Comparison of ENCODE assay signal across 8 cellular contexts in genomic region chr5:52743970-52744369, GRCh38. TPM values are rescaled to one million over a fixed set of nuclear protein-coding genes. Genes with fewer than 3 reads are reported as not detected.
DNase-seq lines count a peak whose midpoint lies in the region; ATAC-seq and TF ChIP-seq lines count a peak whose summit lies in the region.

No MANE protein-coding gene starts in this region.

- peak overlapping the region; percentile 15 for H3K4me3 Mint-ChIP-seq in activated CD8-positive, alpha-beta T cell treated with anti-CD3 and anti-CD28 coated beads, Interleukin-2, amount 10 ng/mL, durations not matched to agents 7 days and 5 days

- H3K4me1 Mint-ChIP-seq in activated CD8-positive, alpha-beta T cell treated with anti-CD3 and anti-CD28 coated beads, Interleukin-2, amount 10 ng/mL, durations not matched to agents 7 days and 5 days (ENCODE audit: low read depth), result peaks cover 74% of the 10 kb centered on the region

- no peaks in the 10 kb centered on the region for H3K36me3 ChIP-seq in lung (ENCODE audit: control insufficient read depth in 2 of 2, insufficient read depth in 2 of 2, low read length in 2 of 2)

- ATAC-seq in HG02798 (IDR thresholded peaks at IDR 0.05; ENCODE audit: poor library complexity, unreplicated experiment), result peak; percentile 50
- peak; percentile 96 for ATAC-seq in activated CD8-positive, alpha-beta T cell treated with anti-CD3 and anti-CD28 coated beads, Interleukin-2, amount 10 ng/mL, durations not matched to agents 7 days and 5 days
- peak; percentile 43 for ATAC-seq in lung (ENCODE audit: insufficient read depth, low FRiP score)
- no peak for ATAC-seq in esophagus mucosa
- ATAC-seq in HG02642 (IDR thresholded peaks at IDR 0.05; ENCODE audit: poor library complexity, unreplicated experiment), result no peak

- no peak for TF ChIP-seq CTCF in lung (IDR thresholded peaks at IDR 0.05; ENCODE audit: control extremely low read depth, extremely low read depth)

- 30 to 33% methylated on average over 1 of the region's 1 CpG for WGBS in lung, 2 donors

- no peaks in the 10 kb centered on the region for H3K9me3 ChIP-seq in lung (ENCODE audit: control insufficient read depth in 2 of 2, insufficient read depth in 1 of 2, low read length in 1 of 2)

- peak overlapping the region; percentile 86 for H3K27ac Mint-ChIP-seq in activated CD8-positive, alpha-beta T cell treated with anti-CD3 and anti-CD28 coated beads, Interleukin-2, amount 10 ng/mL, durations not matched to agents 7 days and 5 days

- CTCF ChIA-PET in activated CD8-positive, alpha-beta T cell treated with anti-CD3 and anti-CD28 coated beads, Interleukin-2, amount 10 ng/mL, durations not matched to agents 7 days and 5 days (lab: Charles Lee), result interaction anchor here (1.0 to 1.4 kb wide), 6 partner anchors 13 to 56 kb away, joined by 3 to 4 read pairs (median 4); no protein-coding TSS in a partner anchor

- H3K27me3 ChIP-seq in lung (ENCODE audit: control insufficient read depth, insufficient read depth), result no peaks in the 10 kb centered on the region

- H3K27ac ChIP-seq in lung (ENCODE audit: low read depth in 1 of 2, low read length in 1 of 2), result peak overlapping the region in 1 of 2 donors; percentile 40

- H3K27me3 Mint-ChIP-seq in activated CD8-positive, alpha-beta T cell treated with anti-CD3 and anti-CD28 coated beads, Interleukin-2, amount 10 ng/mL, durations not matched to agents 7 days and 5 days (ENCODE audit: low read depth), result no peaks in the 10 kb centered on the region

- peaks cover 5% of the 10 kb centered on the region for H3K9me3 Mint-ChIP-seq in activated CD8-positive, alpha-beta T cell treated with anti-CD3 and anti-CD28 coated beads, Interleukin-2, amount 10 ng/mL, durations not matched to agents 7 days and 5 days (ENCODE audit: insufficient read depth)

- peaks cover 35% of the 10 kb centered on the region for H3K36me3 Mint-ChIP-seq in activated CD8-positive, alpha-beta T cell treated with anti-CD3 and anti-CD28 coated beads, Interleukin-2, amount 10 ng/mL, durations not matched to agents 7 days and 5 days (ENCODE audit: low read depth)

- peaks cover 0 to 2% of the 10 kb centered on the region in 2 donors for H3K4me1 ChIP-seq in lung (ENCODE audit: control insufficient read depth in 2 of 2, insufficient read depth in 2 of 2, low read length in 2 of 2)

- POLR2A ChIA-PET in activated CD8-positive, alpha-beta T cell treated with anti-CD3 and anti-CD28 coated beads, Interleukin-2, amount 10 ng/mL, durations not matched to agents 7 days and 5 days (lab: Charles Lee), result interaction anchor here (1.0 kb wide), 2 partner anchors 19 to 27 kb away, joined by 3 to 4 read pairs; no protein-coding TSS in a partner anchor

- no peak overlapping the region for H3K4me3 ChIP-seq in lung

- DNase-seq in EH (ENCODE audit: low read depth) (peak; percentile 83), lung (ENCODE audit: low spot score) (no peak), SHP77 (lab: John Stamatoyannopoulos, UW) (no peak), NCI-H2196 (lab: John Stamatoyannopoulos, UW; ENCODE audit: unreplicated experiment) (no peak)
- peak; percentile 80 for DNase-seq in activated CD8-positive, alpha-beta T cell treated with anti-CD3 and anti-CD28 coated beads, Interleukin-2, amount 10 ng/mL, durations not matched to agents 7 days and 5 days

RNA-seq across cellular contexts. Expression of gene ITGA1, which starts 43.7 kb away (rescaled TPM):
- 10 to 100 TPM; 18.0 to 19.2 TPM for total RNA-seq in activated CD8-positive, alpha-beta T cell treated with anti-CD3 and anti-CD28 coated beads, Interleukin-2, amount 10 ng/mL, durations not matched to agents 7 days and 5 days
- total RNA-seq in lung (100 to 1,000 TPM in 1 of 2 donors, 10 to 100 TPM in 1; 74.9 to 119 TPM), esophagus mucosa (5.1 TPM)
- polyA plus RNA-seq in lung, result 10 to 100 TPM in 1 of 2 donors, 1 to 10 TPM in 1; 8.8 to 20.3 TPM

RNA-seq across cellular contexts. Expression of gene PELO, which starts 43.7 kb away (rescaled TPM):
- total RNA-seq in activated CD8-positive, alpha-beta T cell treated with anti-CD3 and anti-CD28 coated beads, Interleukin-2, amount 10 ng/mL, durations not matched to agents 7 days and 5 days, result 10 to 100 TPM; 22.9 to 25.7 TPM
- total RNA-seq in lung, result 10 to 100 TPM; 49.3 to 51.1 TPM
- polyA plus RNA-seq in lung, result 10 to 100 TPM in 1 of 2 donors, 1 to 10 TPM in 1; 5.0 to 22.0 TPM
- total RNA-seq in esophagus mucosa, result 7.6 TPM

Comparison
In these comparisons a context has a peak if more than half of its experiments do, and no peak if none do; other contexts are left out.
1. DNase-seq: peak in EH (single experiment) and activated CD8-positive, alpha-beta T cell treated with anti-CD3 and anti-CD28 coated beads, Interleukin-2, amount 10 ng/mL, durations not matched to agents 7 days and 5 days (single experiment); none in lung (single experiment), SHP77 (0 of 2) and NCI-H2196 (single experiment).
2. ATAC-seq: peak in HG02798 (single experiment), activated CD8-positive, alpha-beta T cell treated with anti-CD3 and anti-CD28 coated beads, Interleukin-2, amount 10 ng/mL, durations not matched to agents 7 days and 5 days (single experiment) and lung (single experiment); none in esophagus mucosa (single experiment) and HG02642 (single experiment).